13 cellular contexts compared by ENCODE assay signal in the genomic region with DNA sequence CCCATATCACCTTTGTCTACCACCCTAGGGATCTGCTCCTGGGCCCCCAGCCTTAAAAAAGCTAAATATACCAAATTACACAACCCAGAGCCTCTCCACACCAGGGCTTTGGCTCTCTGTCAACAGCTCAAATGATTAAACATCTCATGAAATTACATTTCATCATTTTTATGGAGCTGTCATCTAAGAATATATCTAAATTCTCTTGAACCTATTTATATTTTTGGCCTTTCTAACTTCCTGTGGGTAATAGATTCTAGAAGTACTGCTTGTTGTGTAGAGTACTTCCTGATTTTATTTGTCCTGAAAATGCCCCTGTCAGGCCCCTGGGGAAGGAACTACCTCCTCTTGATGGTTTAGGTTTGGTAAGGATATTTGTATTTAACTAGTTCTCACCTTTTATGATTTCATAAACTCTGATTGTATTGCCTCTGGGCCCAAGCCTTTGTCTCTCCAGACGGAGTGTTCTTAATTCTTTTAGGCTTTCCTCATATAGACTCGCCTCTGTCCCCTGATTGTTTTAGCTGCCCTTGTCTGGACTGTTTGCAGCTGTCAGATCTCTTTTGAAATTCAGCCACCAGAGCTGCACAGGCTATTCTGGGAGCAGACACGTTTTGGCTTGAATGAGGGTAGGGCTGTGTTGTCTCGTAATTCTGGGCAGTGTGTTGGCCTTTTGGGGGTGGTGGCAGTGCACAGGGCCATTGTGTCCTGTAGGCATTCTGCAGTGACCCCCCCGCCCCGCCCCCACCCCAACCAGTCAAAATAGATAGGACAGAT. TPM values are rescaled to one million over a fixed set of nuclear protein-coding genes. Genes with fewer than 3 reads are reported as not detected.
DNase-seq lines count a peak whose midpoint lies in the region; ATAC-seq and TF ChIP-seq lines count a peak whose summit lies in the region.
"Had no signal": no experiment of that assay in that cellular context is flagged by ENCODE, and none has a peak within 500 bp of the region (broad histone marks: within the 10 kb centered on the region; RNA-seq: fewer than 3 reads in every experiment).

No MANE protein-coding gene starts in this region.

- intact Hi-C loops in Right ventricle myocardium inferior (cut with DNase I) (loop anchor here (10.0 kb wide), 1 partner anchor 506 kb away; no protein-coding TSS in a partner anchor), cardiac septum (cut with DNase I) (loop anchor here (2.0 kb wide), 2 partner anchors 30 to 60 kb away; no protein-coding TSS in a partner anchor), ascending aorta (cut with DNase I) (no loop called here), mucosa of descending colon (cut with DNase I, micrococcal nuclease) (no loop called here)

- TF ChIP-seq CTCF in ascending aorta (IDR thresholded peaks at IDR 0.05) (no peak), mucosa of descending colon (IDR thresholded peaks at IDR 0.05) (no peak)

- no peak overlapping the region for H3K4me3 Mint-ChIP-seq in activated naive CD4-positive, alpha-beta T cell treated with anti-CD3 and anti-CD28 coated beads, Interleukin-2, amount 10 ng/mL, durations not matched to agents 7 days and 5 days
- H3K4me3 Mint-ChIP-seq: nephron progenitor cell had no signal

- H3K9me3 Mint-ChIP-seq in activated naive CD4-positive, alpha-beta T cell treated with anti-CD3 and anti-CD28 coated beads, Interleukin-2, amount 10 ng/mL, durations not matched to agents 7 days and 5 days, result no peaks in the 10 kb centered on the region
- H3K9me3 Mint-ChIP-seq: nephron progenitor cell had no signal

- H3K36me3 Mint-ChIP-seq in activated naive CD4-positive, alpha-beta T cell treated with anti-CD3 and anti-CD28 coated beads, Interleukin-2, amount 10 ng/mL, durations not matched to agents 7 days and 5 days, result peaks cover 7% of the 10 kb centered on the region

- peak overlapping the region; percentile 57 to 72 for H3K27ac ChIP-seq in ascending aorta

- no peak overlapping the region for H3K27ac Mint-ChIP-seq in activated naive CD4-positive, alpha-beta T cell treated with anti-CD3 and anti-CD28 coated beads, Interleukin-2, amount 10 ng/mL, durations not matched to agents 7 days and 5 days
- H3K27ac Mint-ChIP-seq: nephron progenitor cell had no signal

- no peaks in the 10 kb centered on the region for H3K4me1 Mint-ChIP-seq in activated naive CD4-positive, alpha-beta T cell treated with anti-CD3 and anti-CD28 coated beads, Interleukin-2, amount 10 ng/mL, durations not matched to agents 7 days and 5 days

- H3K27me3 ChIP-seq in ascending aorta, result no peaks in the 10 kb centered on the region

- CTCF ChIA-PET in activated naive CD4-positive, alpha-beta T cell treated with anti-CD3 and anti-CD28 coated beads, Interleukin-2, amount 10 ng/mL, durations not matched to agents 7 days and 5 days (lab: Charles Lee), result interaction anchor here (0.8 to 1.2 kb wide), 2 partner anchors 12 to 200 kb away, joined by 3 to 4 read pairs; no protein-coding TSS in a partner anchor

- peaks cover 0 to 10% of the 10 kb centered on the region in 2 donors for H3K36me3 ChIP-seq in ascending aorta
- no peaks in the 10 kb centered on the region for H3K36me3 ChIP-seq in mucosa of descending colon (ENCODE audit: low read depth)

- H3K9me3 ChIP-seq in ascending aorta (no peaks in the 10 kb centered on the region), mucosa of descending colon (no peaks in the 10 kb centered on the region)

- DNase-seq in Right ventricle myocardium inferior (ENCODE audit: missing footprints) (no peak), cardiac septum (ENCODE audit: low spot score) (no peak), ascending aorta (ENCODE audit: low spot score in 2 of 2) (no peak), mucosa of descending colon (no peak), RKO (ENCODE audit: low spot score) (no peak), SW 1271 (lab: John Stamatoyannopoulos, UW) (no peak)
- no peak for DNase-seq in activated naive CD4-positive, alpha-beta T cell treated with anti-CD3 and anti-CD28 coated beads, Interleukin-2, amount 10 ng/mL, durations not matched to agents 7 days and 5 days
- DNase-seq: central memory CD4-positive, alpha-beta T cell; glutamatergic neuron; NCI-H2171; nephron progenitor cell had no signal

- ATAC-seq in Right ventricle myocardium inferior (peak; percentile 88), mucosa of descending colon (peak; percentile 16), HG02840 (IDR thresholded peaks at IDR 0.05; ENCODE audit: low FRiP score, unreplicated experiment) (no peak)

- H3K27me3 Mint-ChIP-seq in activated naive CD4-positive, alpha-beta T cell treated with anti-CD3 and anti-CD28 coated beads, Interleukin-2, amount 10 ng/mL, durations not matched to agents 7 days and 5 days, result peaks cover 11% of the 10 kb centered on the region

- peaks cover 0 to 7% of the 10 kb centered on the region in 2 donors for H3K4me1 ChIP-seq in ascending aorta
- no peaks in the 10 kb centered on the region for H3K4me1 ChIP-seq in mucosa of descending colon (ENCODE audit: low read depth)

- H3K4me3 ChIP-seq in ascending aorta (no peak overlapping the region), mucosa of descending colon (no peak overlapping the region)

RNA-seq across cellular contexts. Expression of a gene that starts 16.6 kb away (rescaled TPM):
- total RNA-seq in Right ventricle myocardium inferior (not detected), cardiac septum (0.16 TPM), ascending aorta (not detected), mucosa of descending colon (not detected)
- total RNA-seq: T-helper 2 cell treated with Interferon-gamma antibody and Interleukin-4, amounts not matched to agents 100 ng/mL and 5 ng/mL, for 36 hours had no signal

RNA-seq across cellular contexts. Expression of a gene that starts 42.9 kb away (rescaled TPM):
- 22.2 TPM for total RNA-seq in Right ventricle myocardium inferior
- total RNA-seq in cardiac septum, result 46.7 TPM
- 22.2 TPM for total RNA-seq in ascending aorta
- 1 to 10 TPM in 1 of 3 donors, under 1 TPM in 2; 0.43 to 4.0 (median 0.60) TPM for total RNA-seq in mucosa of descending colon

RNA-seq across cellular contexts. Expression of a gene that starts 58.3 kb away (rescaled TPM):
- 19.0 TPM for total RNA-seq in Right ventricle myocardium inferior
- 12.1 TPM for total RNA-seq in cardiac septum
- total RNA-seq in ascending aorta, result 2.0 TPM
- total RNA-seq in mucosa of descending colon, result 1 to 10 TPM in 1 of 3 donors, under 1 TPM in 2; 0.53 to 1.3 (median 0.78) TPM
- total RNA-seq: T-helper 2 cell treated with Interferon-gamma antibody and Interleukin-4, amounts not matched to agents 100 ng/mL and 5 ng/mL, for 36 hours had no signal

Comparison
In these comparisons a context has a peak if more than half of its experiments do, and no peak if none do; other contexts are left out.
1. intact Hi-C loops: an anchor here in Right ventricle myocardium inferior (10.0 kb wide) and cardiac septum (2.0 kb wide); none called in ascending aorta and mucosa of descending colon.